In genomic region chr2:99488587-99488998, GRCh38 we compare ENCODE assay signal across 8 cellular contexts. TPM values are rescaled to one million over a fixed set of nuclear protein-coding genes. Genes with fewer than 3 reads are reported as not detected.
DNase-seq lines count a peak whose midpoint lies in the region; ATAC-seq, FAIRE-seq and TF ChIP-seq lines count a peak whose summit lies in the region.

No MANE protein-coding gene starts in this region.

- intact Hi-C loops in OCI-LY7 (cut with micrococcal nuclease; ENCODE audit: unreplicated experiment) = no loop called here

- H3K9me3 ChIP-seq in ES-I3 (ENCODE audit: control insufficient read depth, insufficient read depth, low read length) (no peaks in the 10 kb centered on the region), OCI-LY7 (ENCODE audit: low read length) (no peaks in the 10 kb centered on the region)

- peak overlapping the region; percentile 11; the same call in 1 of the 2 replicates for H2AFZ ChIP-seq in OCI-LY7 (ENCODE audit: low read length)

- H3K4me2 ChIP-seq in OCI-LY7 (ENCODE audit: low read length) = peak overlapping the region; percentile 69

- peaks cover 19% of the 10 kb centered on the region for H3K4me1 ChIP-seq in ES-I3 (ENCODE audit: insufficient read depth, low read length)
- peaks cover 28% of the 10 kb centered on the region for H3K4me1 ChIP-seq in OCI-LY7 (ENCODE audit: insufficient read depth, low read length, poor library complexity, severe bottlenecking)

- peaks cover 2% of the 10 kb centered on the region for H3K27me3 Mint-ChIP-seq in chondrocyte (ENCODE audit: low read depth)

- peak overlapping the region; percentile 81 for H3K9ac ChIP-seq in ES-I3 (ENCODE audit: low read depth, low read length)

- peaks cover 34% of the 10 kb centered on the region for H3K4me1 Mint-ChIP-seq in chondrocyte (ENCODE audit: low read depth)

- peaks cover 32% of the 10 kb centered on the region for H4K20me1 ChIP-seq in OCI-LY7 (ENCODE audit: insufficient read depth, low read length)

- peak overlapping the region; percentile 78 for H3K4me3 ChIP-seq in OCI-LY7 (ENCODE audit: low read depth, low read length, poor library complexity, severe bottlenecking)

- H3K36me3 Mint-ChIP-seq in chondrocyte (ENCODE audit: low read depth) = no peaks in the 10 kb centered on the region

- H3K36me3 ChIP-seq in ES-I3 (ENCODE audit: insufficient read depth, low read length) = no peaks in the 10 kb centered on the region
- H3K36me3 ChIP-seq in OCI-LY7 (ENCODE audit: insufficient read depth, low read length) = peaks cover 4% of the 10 kb centered on the region

- CTCF ChIA-PET in OCI-LY7 (lab: Charles Lee; ENCODE audit: unreplicated experiment) = no interaction called here

- peak; percentile 55 for DNase-seq in OCI-LY7 (ENCODE audit: low spot score)
- DNase-seq in chondrocyte (ENCODE audit: low spot score) = no peak
- DNase-seq in medulla oblongata (ENCODE audit: extremely low spot score) = peak; percentile 13
- peak; percentile 26 for DNase-seq in urothelium cell line (ENCODE audit: low spot score)
- no peak for DNase-seq in NCI-H446 (lab: John Stamatoyannopoulos, UW)

- no TSS peak for BruUV-seq in OCI-LY7 (replicated peaks; lab: Mats Ljungman, UMichigan)

- peaks cover 55% of the 10 kb centered on the region for H3K79me2 ChIP-seq in OCI-LY7 (ENCODE audit: insufficient read depth, low read depth, low read length)

- H3K9me3 Mint-ChIP-seq in chondrocyte (ENCODE audit: low read depth) = no peaks in the 10 kb centered on the region

- ATAC-seq in HG02852 (IDR thresholded peaks at IDR 0.05; ENCODE audit: unreplicated experiment) = no peak

- TF ChIP-seq CTCF in 22Rv1 (IDR thresholded peaks at IDR 0.05) (no peak), OCI-LY7 (conservative IDR thresholded peaks at IDR 0.05; ENCODE audit: low read length) (no peak), chondrocyte (IDR thresholded peaks at IDR 0.05) (no peak)

- peak overlapping the region; percentile 96 for H3K27ac Mint-ChIP-seq in chondrocyte (ENCODE audit: unreplicated experiment)

- H3K9me2 ChIP-seq in OCI-LY7 (ENCODE audit: insufficient read depth, low read length) = no peaks in the 10 kb centered on the region

- peak overlapping the region; percentile 82 for H3K27ac ChIP-seq in 22Rv1
- peak overlapping the region; percentile 40 for H3K27ac ChIP-seq in OCI-LY7 (ENCODE audit: low read depth, low read length, poor library complexity, severe bottlenecking)

- POLR2A ChIA-PET in OCI-LY7 (lab: Charles Lee) = interaction anchor here (0.6 kb wide), 1 partner anchor 348 kb away, joined by 4 read pairs; the partner anchor contains the start of gene C2orf15

- H3K4me3 Mint-ChIP-seq in chondrocyte (ENCODE audit: unreplicated experiment) = peak overlapping the region; percentile 99

- FAIRE-seq in urothelium cell line (lab: Jason Lieb, UNC) = no peak

RNA-seq across cellular contexts. Expression of gene REV1, which starts 1.2 kb away (rescaled TPM):
- 59.4 and 68.1 TPM in 2 replicates for total RNA-seq in OCI-LY7 (2014; rRNA removed; shearing (Covaris generic))
- total RNA-seq in OCI-LY7 (2022) (51.6 and 65.5 TPM in 2 replicates), chondrocyte (24.4 to 32.8 TPM (median 25.0 TPM) in 3 replicates)

Comparison
In these comparisons a context has a peak if more than half of its experiments do, and no peak if none do; other contexts are left out.
1. DNase-seq: peak in OCI-LY7 (single experiment), medulla oblongata (single experiment) and urothelium cell line (single experiment); none in chondrocyte (single experiment) and NCI-H446 (0 of 2).